In the genomic region with DNA sequence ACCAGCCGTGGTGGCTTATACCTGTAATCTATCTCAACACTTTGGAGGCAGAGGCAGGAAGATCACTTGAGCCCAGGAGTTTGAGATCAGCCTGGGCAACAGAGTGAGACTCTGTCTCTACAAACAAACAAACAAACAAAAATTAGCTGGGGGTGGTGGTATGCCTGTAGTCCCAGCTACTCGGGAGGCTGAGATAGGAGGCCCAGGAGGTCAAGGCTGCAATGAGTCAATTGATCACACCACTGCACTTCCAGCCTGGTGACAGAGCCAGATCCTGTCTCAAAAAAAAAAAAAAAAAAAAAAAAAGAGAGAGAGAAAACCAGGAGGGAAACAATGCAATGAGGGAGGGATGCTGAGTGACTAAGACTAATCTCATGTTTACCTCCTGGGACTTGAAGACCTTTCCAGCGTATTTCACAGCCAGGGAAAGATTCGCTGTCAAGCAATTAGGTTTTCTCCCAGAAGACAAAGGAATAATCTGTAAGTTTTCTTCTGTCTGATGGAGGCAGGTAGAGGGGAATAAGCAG, we compare ENCODE assay signal across 1 cellular context.
TF ChIP-seq lines count a peak whose summit lies in the region.

No MANE protein-coding gene starts in this region.

TF ChIP-seq in GM23338, 12 proteins besides CTCF, POLR2A, EP300 and RAD21 (continued from another document):
- TF ChIP-seq, protein P1, sequence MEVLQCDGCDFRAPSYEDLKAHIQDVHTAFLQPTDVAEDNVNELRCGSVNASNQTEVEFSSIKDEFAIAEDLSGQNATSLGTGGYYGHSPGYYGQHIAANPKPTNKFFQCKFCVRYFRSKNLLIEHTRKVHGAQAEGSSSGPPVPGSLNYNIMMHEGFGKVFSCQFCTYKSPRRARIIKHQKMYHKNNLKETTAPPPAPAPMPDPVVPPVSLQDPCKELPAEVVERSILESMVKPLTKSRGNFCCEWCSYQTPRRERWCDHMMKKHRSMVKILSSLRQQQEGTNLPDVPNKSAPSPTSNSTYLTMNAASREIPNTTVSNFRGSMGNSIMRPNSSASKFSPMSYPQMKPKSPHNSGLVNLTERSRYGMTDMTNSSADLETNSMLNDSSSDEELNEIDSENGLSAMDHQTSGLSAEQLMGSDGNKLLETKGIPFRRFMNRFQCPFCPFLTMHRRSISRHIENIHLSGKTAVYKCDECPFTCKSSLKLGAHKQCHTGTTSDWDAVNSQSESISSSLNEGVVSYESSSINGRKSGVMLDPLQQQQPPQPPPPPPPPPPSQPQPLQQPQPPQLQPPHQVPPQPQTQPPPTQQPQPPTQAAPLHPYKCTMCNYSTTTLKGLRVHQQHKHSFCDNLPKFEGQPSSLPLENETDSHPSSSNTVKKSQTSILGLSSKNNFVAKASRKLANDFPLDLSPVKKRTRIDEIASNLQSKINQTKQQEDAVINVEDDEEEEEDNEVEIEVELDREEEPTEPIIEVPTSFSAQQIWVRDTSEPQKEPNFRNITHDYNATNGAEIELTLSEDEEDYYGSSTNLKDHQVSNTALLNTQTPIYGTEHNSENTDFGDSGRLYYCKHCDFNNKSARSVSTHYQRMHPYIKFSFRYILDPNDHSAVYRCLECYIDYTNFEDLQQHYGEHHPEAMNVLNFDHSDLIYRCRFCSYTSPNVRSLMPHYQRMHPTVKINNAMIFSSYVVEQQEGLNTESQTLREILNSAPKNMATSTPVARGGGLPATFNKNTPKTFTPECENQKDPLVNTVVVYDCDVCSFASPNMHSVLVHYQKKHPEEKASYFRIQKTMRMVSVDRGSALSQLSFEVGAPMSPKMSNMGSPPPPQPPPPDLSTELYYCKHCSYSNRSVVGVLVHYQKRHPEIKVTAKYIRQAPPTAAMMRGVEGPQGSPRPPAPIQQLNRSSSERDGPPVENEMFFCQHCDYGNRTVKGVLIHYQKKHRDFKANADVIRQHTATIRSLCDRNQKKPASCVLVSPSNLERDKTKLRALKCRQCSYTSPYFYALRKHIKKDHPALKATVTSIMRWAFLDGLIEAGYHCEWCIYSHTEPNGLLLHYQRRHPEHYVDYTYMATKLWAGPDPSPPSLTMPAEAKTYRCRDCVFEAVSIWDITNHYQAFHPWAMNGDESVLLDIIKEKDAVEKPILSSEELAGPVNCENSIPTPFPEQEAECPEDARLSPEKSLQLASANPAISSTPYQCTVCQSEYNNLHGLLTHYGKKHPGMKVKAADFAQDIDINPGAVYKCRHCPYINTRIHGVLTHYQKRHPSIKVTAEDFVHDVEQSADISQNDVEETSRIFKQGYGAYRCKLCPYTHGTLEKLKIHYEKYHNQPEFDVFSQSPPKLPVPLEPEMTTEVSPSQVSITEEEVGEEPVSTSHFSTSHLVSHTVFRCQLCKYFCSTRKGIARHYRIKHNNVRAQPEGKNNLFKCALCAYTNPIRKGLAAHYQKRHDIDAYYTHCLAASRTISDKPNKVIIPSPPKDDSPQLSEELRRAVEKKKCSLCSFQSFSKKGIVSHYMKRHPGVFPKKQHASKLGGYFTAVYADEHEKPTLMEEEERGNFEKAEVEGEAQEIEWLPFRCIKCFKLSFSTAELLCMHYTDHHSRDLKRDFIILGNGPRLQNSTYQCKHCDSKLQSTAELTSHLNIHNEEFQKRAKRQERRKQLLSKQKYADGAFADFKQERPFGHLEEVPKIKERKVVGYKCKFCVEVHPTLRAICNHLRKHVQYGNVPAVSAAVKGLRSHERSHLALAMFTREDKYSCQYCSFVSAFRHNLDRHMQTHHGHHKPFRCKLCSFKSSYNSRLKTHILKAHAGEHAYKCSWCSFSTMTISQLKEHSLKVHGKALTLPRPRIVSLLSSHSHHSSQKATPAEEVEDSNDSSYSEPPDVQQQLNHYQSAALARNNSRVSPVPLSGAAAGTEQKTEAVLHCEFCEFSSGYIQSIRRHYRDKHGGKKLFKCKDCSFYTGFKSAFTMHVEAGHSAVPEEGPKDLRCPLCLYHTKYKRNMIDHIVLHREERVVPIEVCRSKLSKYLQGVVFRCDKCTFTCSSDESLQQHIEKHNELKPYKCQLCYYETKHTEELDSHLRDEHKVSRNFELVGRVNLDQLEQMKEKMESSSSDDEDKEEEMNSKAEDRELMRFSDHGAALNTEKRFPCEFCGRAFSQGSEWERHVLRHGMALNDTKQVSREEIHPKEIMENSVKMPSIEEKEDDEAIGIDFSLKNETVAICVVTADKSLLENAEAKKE (CRISPR knock-in tag; IDR thresholded peaks at IDR 0.05): no peak
- TF ChIP-seq ETS1 (IDR thresholded peaks at IDR 0.05) (no peak), ZNF114 (CRISPR knock-in tag; IDR thresholded peaks at IDR 0.05) (no peak), POLR2AphosphoS5 (IDR thresholded peaks at IDR 0.05; ENCODE audit: low read depth) (no peak), EZH2 (IDR thresholded peaks at IDR 0.05; ENCODE audit: low read depth, unreplicated experiment) (no peak), ZNF331 (CRISPR knock-in tag; IDR thresholded peaks at IDR 0.05; ENCODE audit: low read depth) (no peak), EZH2phosphoT487 (IDR thresholded peaks at IDR 0.05; ENCODE audit: unreplicated experiment) (no peak), JUNB (IDR thresholded peaks at IDR 0.05; ENCODE audit: unreplicated experiment) (no peak), STAT1 (IDR thresholded peaks at IDR 0.05; ENCODE audit: unreplicated experiment) (no peak)
- TF ChIP-seq, protein P2, sequence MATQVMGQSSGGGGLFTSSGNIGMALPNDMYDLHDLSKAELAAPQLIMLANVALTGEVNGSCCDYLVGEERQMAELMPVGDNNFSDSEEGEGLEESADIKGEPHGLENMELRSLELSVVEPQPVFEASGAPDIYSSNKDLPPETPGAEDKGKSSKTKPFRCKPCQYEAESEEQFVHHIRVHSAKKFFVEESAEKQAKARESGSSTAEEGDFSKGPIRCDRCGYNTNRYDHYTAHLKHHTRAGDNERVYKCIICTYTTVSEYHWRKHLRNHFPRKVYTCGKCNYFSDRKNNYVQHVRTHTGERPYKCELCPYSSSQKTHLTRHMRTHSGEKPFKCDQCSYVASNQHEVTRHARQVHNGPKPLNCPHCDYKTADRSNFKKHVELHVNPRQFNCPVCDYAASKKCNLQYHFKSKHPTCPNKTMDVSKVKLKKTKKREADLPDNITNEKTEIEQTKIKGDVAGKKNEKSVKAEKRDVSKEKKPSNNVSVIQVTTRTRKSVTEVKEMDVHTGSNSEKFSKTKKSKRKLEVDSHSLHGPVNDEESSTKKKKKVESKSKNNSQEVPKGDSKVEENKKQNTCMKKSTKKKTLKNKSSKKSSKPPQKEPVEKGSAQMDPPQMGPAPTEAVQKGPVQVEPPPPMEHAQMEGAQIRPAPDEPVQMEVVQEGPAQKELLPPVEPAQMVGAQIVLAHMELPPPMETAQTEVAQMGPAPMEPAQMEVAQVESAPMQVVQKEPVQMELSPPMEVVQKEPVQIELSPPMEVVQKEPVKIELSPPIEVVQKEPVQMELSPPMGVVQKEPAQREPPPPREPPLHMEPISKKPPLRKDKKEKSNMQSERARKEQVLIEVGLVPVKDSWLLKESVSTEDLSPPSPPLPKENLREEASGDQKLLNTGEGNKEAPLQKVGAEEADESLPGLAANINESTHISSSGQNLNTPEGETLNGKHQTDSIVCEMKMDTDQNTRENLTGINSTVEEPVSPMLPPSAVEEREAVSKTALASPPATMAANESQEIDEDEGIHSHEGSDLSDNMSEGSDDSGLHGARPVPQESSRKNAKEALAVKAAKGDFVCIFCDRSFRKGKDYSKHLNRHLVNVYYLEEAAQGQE (IDR thresholded peaks at IDR 0.05; ENCODE audit: unreplicated experiment): no peak
